In genomic region chr4:86594559-86595425, GRCh38 we compare ENCODE assay signal across 8 cellular contexts. TPM values are rescaled to one million over a fixed set of nuclear protein-coding genes. Genes with fewer than 3 reads are reported as not detected.
DNase-seq lines count a peak whose midpoint lies in the region; ATAC-seq and TF ChIP-seq lines count a peak whose summit lies in the region.

No MANE protein-coding gene starts in this region.

- no peaks in the 10 kb centered on the region; a peak in 1 of 7 replicates for H3K36me3 Mint-ChIP-seq in H9 (ENCODE audit: insufficient read depth in 1 of 3, low read depth in 3 of 3)

- H4K8ac ChIP-seq in H9 (replicated peaks; ENCODE audit: insufficient read length, low read depth, low read length) = no peak overlapping the region

- H3K4me3 ChIP-seq in NB4 (ENCODE audit: low read depth, low read length) (peak overlapping the region; percentile 91), tibial nerve (peak overlapping the region; percentile 57 to 93 (median 74))

- H2BK20ac ChIP-seq in H9 (ENCODE audit: low read depth, low read length, poor library complexity, severe bottlenecking) = no peak overlapping the region

- no peaks in the 10 kb centered on the region; a peak in 1 of 5 replicates for H3K9me3 Mint-ChIP-seq in H9

- no CpG with 5 or more reads among the region's 47 CpGs for whole genome bisulfite sequencing in H9 (ENCODE audit: extremely low coverage, insufficient read length, low lambda C conversion rate)
- WGBS in tibial nerve, 2 donors = 1 to 2% methylated on average over 22 to 45 of the region's 47 CpGs

- no peak overlapping the region for H2BK5ac ChIP-seq in H9 (ENCODE audit: insufficient read length, low read length)

- peak overlapping the region; percentile 89 to 96 for H3K4me3 Mint-ChIP-seq in H9

- H4K5ac ChIP-seq in H9 (ENCODE audit: insufficient read length, low read depth, low read length) = no peak overlapping the region

- H2BK15ac ChIP-seq in H9 (ENCODE audit: low read depth, low read length) = no peak overlapping the region

- peaks cover 38 to 39% of the 10 kb centered on the region in 2 experiments for H3K4me1 Mint-ChIP-seq in H9

- H3K9ac ChIP-seq in H9 (ENCODE audit: extremely low read depth, insufficient read length, low read length) = peak overlapping the region; percentile 65

- H4K91ac ChIP-seq in H9 (ENCODE audit: insufficient read length, low read depth, low read length) = no peak overlapping the region

- no peak overlapping the region for H3K4ac ChIP-seq in H9 (ENCODE audit: low read depth, low read length)

- no peak for TF ChIP-seq POLR2A in NB4 (IDR thresholded peaks at IDR 0.05; ENCODE audit: extremely low read depth, insufficient read length)
- peak in 1 of 2 donors; percentile 28 for TF ChIP-seq POLR2A in tibial nerve (IDR thresholded peaks at IDR 0.05)

- H3K4me1 ChIP-seq in H9 (ENCODE audit: insufficient read depth, low read length) (peaks cover 3% of the 10 kb centered on the region; the same call in 1 of the 2 replicates), tibial nerve (peaks cover 0 to 41% (median 7%) of the 10 kb centered on the region in 4 donors)

- H3K18ac ChIP-seq in H9 (ENCODE audit: insufficient read length, low read depth, low read length) = peak overlapping the region; percentile 36

- H3K4me2 ChIP-seq in H9 (ENCODE audit: insufficient read depth, insufficient read length, low read length) = peak overlapping the region; percentile 72

- H3K27me3 ChIP-seq in H9 (ENCODE audit: insufficient read depth, low read length) (no peaks in the 10 kb centered on the region), tibial nerve (no peaks in the 10 kb centered on the region)

- H3K79me2 ChIP-seq in H9 (ENCODE audit: insufficient read depth, low read length) = peaks cover 10% of the 10 kb centered on the region; the same call in 1 of the 2 replicates

- H3K9me3 ChIP-seq in H9 (ENCODE audit: control insufficient read depth, low read depth, low read length) (no peaks in the 10 kb centered on the region), tibial nerve (no peaks in the 10 kb centered on the region)

- H3K27ac ChIP-seq in H9 (ENCODE audit: insufficient read length, low read depth, low read length) (no peak overlapping the region), tibial nerve (peak overlapping the region; percentile 83 to 97 (median 92))

- H3K27me3 Mint-ChIP-seq in H9 (ENCODE audit: low read depth) = no peaks in the 10 kb centered on the region

- no peak overlapping the region for H2AFZ ChIP-seq in H9 (ENCODE audit: low read length)

- no peak overlapping the region for H3T11ph ChIP-seq in H9 (ENCODE audit: low read length)

- no peak overlapping the region for H3K23ac ChIP-seq in H9 (ENCODE audit: insufficient read length, low read depth, low read length)

- no peaks in the 10 kb centered on the region for H3K36me3 ChIP-seq in tibial nerve

- H2BK120ac ChIP-seq in H9 (ENCODE audit: low read depth, low read length, poor library complexity, severe bottlenecking) = no peak overlapping the region

- no peaks in the 10 kb centered on the region for H4K20me1 ChIP-seq in H9 (ENCODE audit: control insufficient read depth, insufficient read depth, insufficient read length)

- peak; percentile 33; the same call in 2 of the 3 replicates for TF ChIP-seq CTCF in H9 (conservative IDR thresholded peaks at IDR 0.05)
- TF ChIP-seq CTCF in NB4 (IDR thresholded peaks at IDR 0.05; ENCODE audit: low read depth, low read length) = no peak
- TF ChIP-seq CTCF in tibial nerve (IDR thresholded peaks at IDR 0.05) = peak in 2 of 5 experiments; percentile 5 to 13

- H3K23me2 ChIP-seq in H9 (ENCODE audit: insufficient read length, low read depth, low read length, poor library complexity, severe bottlenecking) = peaks cover 9% of the 10 kb centered on the region

- H2AK5ac ChIP-seq in H9 (ENCODE audit: insufficient read length, low read length) = no peak overlapping the region

- peak in 1 of 2 donors; percentile 43 for TF ChIP-seq EP300 in tibial nerve (IDR thresholded peaks at IDR 0.05)

- H3K27ac Mint-ChIP-seq in H9 = peak overlapping the region; percentile 86 to 97 (median 94)

- peak; percentile 30 for ATAC-seq in esophagus mucosa

- no peak overlapping the region for H2BK12ac ChIP-seq in H9 (ENCODE audit: insufficient read length, low read depth, low read length)

- peaks cover 3% of the 10 kb centered on the region for H3K79me1 ChIP-seq in H9 (ENCODE audit: insufficient read depth, low read depth, low read length, poor library complexity, severe bottlenecking)

- H3K14ac ChIP-seq in H9 (ENCODE audit: insufficient read depth, low read length) = peak overlapping the region; percentile 49; the same call in 1 of the 2 replicates

- peak; percentile 25 for DNase-seq in NCI-H345 (lab: John Stamatoyannopoulos, UW)
- DNase-seq in NCI-H345 treated with DMSO at 0.1 percent for 48 hours (lab: John Stamatoyannopoulos, UW; ENCODE audit: unreplicated experiment) = no peak
- DNase-seq in H9 = peak; percentile 34
- DNase-seq in NB4 (ENCODE audit: low read depth) = peak; percentile 91
- peak; percentile 22 to 30 for DNase-seq in activated CD4-positive, alpha-beta T cell treated with anti-CD3 and anti-CD28 coated beads, Interleukin-2, amount 50 U/mL, for 48 hours
- DNase-seq in mucosa of gallbladder (ENCODE audit: low spot score) = peak; percentile 33
- peak in 1 of 2 donors; percentile 44 for DNase-seq in tibial nerve (ENCODE audit: low spot score in 2 of 2)

- H3K56ac ChIP-seq in H9 (ENCODE audit: insufficient read length, low read depth, low read length) = no peak overlapping the region

RNA-seq across cellular contexts. Expression of gene PTPN13, which starts 0.7 kb away (rescaled TPM):
- total RNA-seq in H9 (2021) (32.7 and 34.9 TPM in 2 replicates), esophagus mucosa (87.3 TPM), mucosa of gallbladder (24.9 TPM), tibial nerve (100 to 1,000 TPM in 1 of 4 donors, 10 to 100 TPM in 3; 86.4 to 113 (median 92.6) TPM)
